ENCODE assay signal across 13 cellular contexts in the genomic region with DNA sequence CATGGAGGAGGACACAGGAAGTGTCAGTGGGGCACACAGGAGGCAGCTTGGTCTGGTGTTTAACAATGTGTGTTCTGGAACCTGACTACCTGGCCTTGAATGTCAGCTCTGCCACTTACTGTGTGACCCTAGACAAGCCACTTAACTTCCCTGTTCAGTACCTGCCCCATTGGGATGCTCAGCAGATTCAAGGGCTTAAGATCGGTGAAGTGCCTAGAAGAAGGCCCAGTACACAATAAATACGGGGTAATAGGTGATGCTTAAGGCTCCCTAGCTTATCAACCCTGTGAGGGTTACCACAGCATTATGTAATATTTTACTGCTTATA. TPM values are rescaled to one million over a fixed set of nuclear protein-coding genes. Genes with fewer than 3 reads are reported as not detected.
A peak's percentile ranks its signal among the peaks of the same experiment; 100 is the strongest.
DNase-seq lines count a peak whose midpoint lies in the region; ATAC-seq and TF ChIP-seq lines count a peak whose summit lies in the region.
"Had no signal": no experiment of that assay in that cellular context is flagged by ENCODE, and none has a peak within 500 bp of the region (broad histone marks: within the 10 kb centered on the region; RNA-seq: fewer than 3 reads in every experiment).

No MANE protein-coding gene starts in this region.

- no peak for ATAC-seq in naive thymus-derived CD8-positive, alpha-beta T cell
- ATAC-seq in GM18858 (IDR thresholded peaks at IDR 0.05; ENCODE audit: unreplicated experiment) (no peak), HG02798 (IDR thresholded peaks at IDR 0.05; ENCODE audit: poor library complexity, unreplicated experiment) (no peak)
- ATAC-seq: A549; activated T-cell treated with anti-CD3 and anti-CD28 coated beads, Interleukin-2, amount 50 U/mL, for 4 hours had no signal

- dilution Hi-C loops in mammary epithelial cell (cut with HindIII; ENCODE audit: low sequenced_read_pairs) = no loop called here

- H3K4me1 Mint-ChIP-seq in activated naive CD4-positive, alpha-beta T cell treated with anti-CD3 and anti-CD28 coated beads for 36 hours (ENCODE audit: low read depth) = peaks cover 30% of the 10 kb centered on the region
- peaks cover 19 to 36% (median 32%) of the 10 kb centered on the region in 4 donors for H3K4me1 Mint-ChIP-seq in naive thymus-derived CD8-positive, alpha-beta T cell

- 96% methylated on average over 2 of the region's 2 CpGs for WGBS in mammary epithelial cell (ENCODE audit: low coverage, missing lambda C conversion rate)
- 67 to 92% methylated on average over 1 to 2 of the region's 2 CpGs for WGBS in transverse colon (ENCODE audit: low coverage in 1 of 2), 2 donors

- no peak overlapping the region for H3K9ac ChIP-seq in mammary epithelial cell (ENCODE audit: insufficient read depth, low read length)

- peaks cover 33% of the 10 kb centered on the region for H3K79me2 ChIP-seq in mammary epithelial cell (ENCODE audit: insufficient read depth, low read length)

- in situ Hi-C loops in mammary epithelial cell (cut with MboI; ENCODE audit: low sequenced_read_pairs in 2 of 2) = loop anchor here in 1 of 2 donors (10.0 kb wide), 1 partner anchor 149 kb away; no protein-coding TSS in a partner anchor
- in situ Hi-C loops in transverse colon (cut with MboI; ENCODE audit: low pct_ligation_motif_present in 1 of 4, low pct_unique_long_range_greater_than_20kb in 1 of 4, low sequenced_read_pairs in 3 of 4) = loop anchor here in 2 of 4 donors (25.0 kb wide), 1 partner anchor 704 kb away; the partner anchor contains the start of gene SCFD2 (in 2 of the 2)

- peak overlapping the region; percentile 74 for H2AFZ ChIP-seq in mammary epithelial cell (ENCODE audit: low read depth, low read length)

- intact Hi-C loops in activated naive CD4-positive, alpha-beta T cell treated with anti-CD3 and anti-CD28 coated beads for 36 hours (cut with micrococcal nuclease) = no loop called here
- intact Hi-C loops in mammary epithelial cell (cut with micrococcal nuclease) = loop anchor here (2.0 to 5.0 kb wide), 3 partner anchors 17 to 101 kb away; partner anchors contain the start of gene GSX2
- intact Hi-C loops in transverse colon (cut with DNase I; ENCODE audit: low total_unique reads) = loop anchor here (10.0 kb wide), 1 partner anchor 159 kb away; the partner anchor contains the start of gene PDGFRA

- H3K4me2 ChIP-seq in mammary epithelial cell (ENCODE audit: insufficient read depth, low read depth, low read length) = peak overlapping the region; percentile 70

- no peak for TF ChIP-seq EP300 in transverse colon (IDR thresholded peaks at IDR 0.05; ENCODE audit: low read depth)

- H3K27ac ChIP-seq in mammary epithelial cell (ENCODE audit: insufficient read depth, low read depth, low read length) (peak overlapping the region; percentile 84), transverse colon (peak overlapping the region; percentile 95 to 98 (median 97))
- H3K27ac ChIP-seq: cardiac muscle cell had no signal

- no peaks in the 10 kb centered on the region for H3K9me3 Mint-ChIP-seq in activated naive CD4-positive, alpha-beta T cell treated with anti-CD3 and anti-CD28 coated beads for 36 hours
- no peaks in the 10 kb centered on the region for H3K9me3 Mint-ChIP-seq in naive thymus-derived CD8-positive, alpha-beta T cell
- H3K9me3 Mint-ChIP-seq: activated T-cell treated with anti-CD3 and anti-CD28 coated beads, Interleukin-2, amount 50 U/mL, for 4 hours had no signal

- no peak for TF ChIP-seq CTCF in mammary epithelial cell (conservative IDR thresholded peaks at IDR 0.05 in 1 of 2, IDR thresholded peaks at IDR 0.05 in 1 of 2; ENCODE audit: extremely low read depth in 1 of 2, insufficient read depth in 1 of 2, low read depth in 1 of 2, low read length in 2 of 2)
- TF ChIP-seq CTCF in transverse colon (IDR thresholded peaks at IDR 0.05) = no peak

- CTCF ChIA-PET in activated naive CD4-positive, alpha-beta T cell treated with anti-CD3 and anti-CD28 coated beads for 36 hours (lab: Charles Lee) = interaction anchor here (0.9 to 1.6 kb wide), 4 partner anchors 9 to 136 kb away, joined by 3 to 4 read pairs (median 4); no protein-coding TSS in a partner anchor
- CTCF ChIA-PET in mammary epithelial cell (lab: Charles Lee; ENCODE audit: low non-redundant PET) = no interaction called here

- H3K27me3 ChIP-seq in mammary epithelial cell (ENCODE audit: insufficient read depth, low read length) (no peaks in the 10 kb centered on the region), transverse colon (no peaks in the 10 kb centered on the region)
- H3K27me3 ChIP-seq: cardiac muscle cell had no signal

- no peak overlapping the region for H3K27ac Mint-ChIP-seq in activated naive CD4-positive, alpha-beta T cell treated with anti-CD3 and anti-CD28 coated beads for 36 hours
- peak overlapping the region in 9 of 10 donors; percentile 69 to 96 (median 84) for H3K27ac Mint-ChIP-seq in naive thymus-derived CD8-positive, alpha-beta T cell

- peaks cover 2% of the 10 kb centered on the region for H3K27me3 Mint-ChIP-seq in activated naive CD4-positive, alpha-beta T cell treated with anti-CD3 and anti-CD28 coated beads for 36 hours (ENCODE audit: low read depth)
- peaks cover 0 to 3% (median 0%) of the 10 kb centered on the region in 5 donors for H3K27me3 Mint-ChIP-seq in naive thymus-derived CD8-positive, alpha-beta T cell

- no peaks in the 10 kb centered on the region for H4K20me1 ChIP-seq in mammary epithelial cell (ENCODE audit: insufficient read depth, low read length)

- POLR2A ChIA-PET in naive thymus-derived CD8-positive, alpha-beta T cell (lab: Charles Lee) = interaction anchor here (1.6 kb wide), 1 partner anchor 25 kb away, joined by 6 read pairs; no protein-coding TSS in a partner anchor

- H3K4me1 ChIP-seq in mammary epithelial cell (ENCODE audit: insufficient read depth, low read length) (peaks cover 39% of the 10 kb centered on the region), transverse colon (peaks cover 14 to 40% (median 27%) of the 10 kb centered on the region in 4 donors)

- TF ChIP-seq POLR2A in transverse colon (IDR thresholded peaks at IDR 0.05) = no peak

- H3K36me3 ChIP-seq in mammary epithelial cell (ENCODE audit: insufficient read depth, low read length) (no peaks in the 10 kb centered on the region), transverse colon (no peaks in the 10 kb centered on the region)
- H3K36me3 ChIP-seq: cardiac muscle cell had no signal

- no peaks in the 10 kb centered on the region for H3K36me3 Mint-ChIP-seq in activated naive CD4-positive, alpha-beta T cell treated with anti-CD3 and anti-CD28 coated beads for 36 hours (ENCODE audit: low read depth)
- peaks cover 0 to 7% (median 2%) of the 10 kb centered on the region in 3 donors for H3K36me3 Mint-ChIP-seq in naive thymus-derived CD8-positive, alpha-beta T cell

- peak overlapping the region; percentile 5 for H3K4me3 Mint-ChIP-seq in activated naive CD4-positive, alpha-beta T cell treated with anti-CD3 and anti-CD28 coated beads for 36 hours
- H3K4me3 Mint-ChIP-seq in naive thymus-derived CD8-positive, alpha-beta T cell = peak overlapping the region in 6 of 10 donors; percentile 2 to 86 (median 82)

- no peak for DNase-seq in activated naive CD4-positive, alpha-beta T cell treated with anti-CD3 and anti-CD28 coated beads for 36 hours
- no peak for DNase-seq in activated naive CD4-positive, alpha-beta T cell (lab: John Stamatoyannopoulos, UW)
- DNase-seq in mammary epithelial cell (no peak), transverse colon (no peak), DMS79 treated with DMSO at 0.1 percent for 48 hours (lab: John Stamatoyannopoulos, UW) (no peak)
- no peak for DNase-seq in naive thymus-derived CD8-positive, alpha-beta T cell
- DNase-seq: activated T-cell treated with anti-CD3 and anti-CD28 coated beads, Interleukin-2, amount 50 U/mL, for 4 hours; RPMI8226 had no signal

- BruUV-seq in mammary epithelial cell (replicated peaks; lab: Mats Ljungman, UMichigan) = no TSS peak

- H3K4me3 ChIP-seq in mammary epithelial cell (replicated peaks in 1 of 3; ENCODE audit: insufficient read depth in 1 of 3, low read depth in 2 of 3, low read length in 3 of 3) = no peak overlapping the region
- H3K4me3 ChIP-seq in transverse colon = no peak overlapping the region
- H3K4me3 ChIP-seq: A549, cardiac muscle cell had no signal

- H3K9me3 ChIP-seq in mammary epithelial cell (replicated peaks; ENCODE audit: insufficient read depth, low read length) (peaks cover 5% of the 10 kb centered on the region), transverse colon (no peaks in the 10 kb centered on the region)
- H3K9me3 ChIP-seq: A549 had no signal

RNA-seq across cellular contexts. Expression of gene CHIC2, which starts 1.6 kb away (rescaled TPM):
- 1 to 10 TPM; 7.2 to 7.6 TPM for total RNA-seq in activated naive CD4-positive, alpha-beta T cell treated with anti-CD3 and anti-CD28 coated beads for 36 hours
- 10 to 100 TPM; 45.4 to 46.7 TPM for total RNA-seq in mammary epithelial cell
- 17.2 TPM for polyA plus RNA-seq in mammary epithelial cell
- polyA minus RNA-seq in mammary epithelial cell = 5.4 TPM
- 10 to 100 TPM; 49.4 to 49.5 TPM for total RNA-seq in naive thymus-derived CD8-positive, alpha-beta T cell
- polyA plus RNA-seq in naive thymus-derived CD8-positive, alpha-beta T cell = 10 to 100 TPM; 51.7 to 70.5 (median 53.7) TPM
- total RNA-seq in transverse colon = 100 to 1,000 TPM in 1 of 4 donors, 10 to 100 TPM in 3; 36.2 to 106 (median 52.0) TPM

RNA-seq across cellular contexts. Expression of gene GSX2, which starts 33.9 kb away (rescaled TPM):
- total RNA-seq in activated naive CD4-positive, alpha-beta T cell treated with anti-CD3 and anti-CD28 coated beads for 36 hours = not detected
- not detected for total RNA-seq in mammary epithelial cell
- polyA plus RNA-seq in mammary epithelial cell = not detected
- polyA minus RNA-seq in mammary epithelial cell = not detected
- not detected for total RNA-seq in naive thymus-derived CD8-positive, alpha-beta T cell
- not detected for polyA plus RNA-seq in naive thymus-derived CD8-positive, alpha-beta T cell
- total RNA-seq in transverse colon = not detected
- total RNA-seq: activated T-cell treated with anti-CD3 and anti-CD28 coated beads, Interleukin-2, amount 50 U/mL, for 4 hours; cardiac muscle cell; pulmonary artery endothelial cell had no signal
- polyA plus RNA-seq: A549, cardiac muscle cell had no signal

Comparison
In these comparisons a context has a peak if more than half of its experiments do, and no peak if none do; other contexts are left out.
1. RNA of gene CHIC2, which starts 1.6 kb away (total RNA-seq): 36.2 to 106 TPM in transverse colon, 49.4 to 49.5 TPM in naive thymus-derived CD8-positive, alpha-beta T cell and 45.4 to 46.7 TPM in mammary epithelial cell; 7.2 to 7.6 TPM in activated naive CD4-positive, alpha-beta T cell treated with anti-CD3 and anti-CD28 coated beads for 36 hours; every median in the first group is over 4 times any median in the second.